ENCODE assay signal across 8 cellular contexts in the genomic region with DNA sequence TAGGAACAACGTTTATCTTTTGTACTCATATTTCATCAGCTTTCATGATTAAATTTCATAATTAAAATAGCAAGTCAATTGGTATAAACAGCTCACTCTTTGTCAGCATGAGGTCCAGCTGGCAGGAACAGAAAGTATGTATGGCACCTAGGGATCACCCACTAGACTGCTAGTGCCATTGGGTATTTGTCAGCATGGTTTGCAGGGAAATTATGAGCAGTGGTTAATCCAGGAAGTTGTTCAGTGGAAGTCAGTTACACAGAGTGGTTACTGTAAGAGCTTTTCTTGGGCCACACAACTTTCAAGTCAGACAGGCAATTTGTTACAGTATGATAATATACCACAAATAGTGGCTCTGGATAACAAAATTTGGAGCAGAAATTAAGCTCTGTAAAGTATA.
DNase-seq lines count a peak whose midpoint lies in the region; ATAC-seq and TF ChIP-seq lines count a peak whose summit lies in the region.

No MANE protein-coding gene starts in this region.

- H2BK15ac ChIP-seq in H9 (ENCODE audit: low read depth, low read length), result peak overlapping the region; percentile 24; the same call in 1 of the 2 replicates

- H3K79me2 ChIP-seq in H9 (ENCODE audit: insufficient read depth, low read length), result peaks cover 2% of the 10 kb centered on the region; the same call in 1 of the 2 replicates
- peaks cover 10% of the 10 kb centered on the region for H3K79me2 ChIP-seq in GM23338 (replicated peaks; ENCODE audit: insufficient read depth)

- no peak overlapping the region for H2BK20ac ChIP-seq in H9 (ENCODE audit: low read depth, low read length, poor library complexity, severe bottlenecking)

- no peak overlapping the region for H3K56ac ChIP-seq in H9 (ENCODE audit: insufficient read length, low read depth, low read length)

- no peak overlapping the region for H4K5ac ChIP-seq in H9 (ENCODE audit: insufficient read length, low read depth, low read length)

- H3T11ph ChIP-seq in H9 (ENCODE audit: low read length), result no peak overlapping the region

- H3K4me1 ChIP-seq in H9 (ENCODE audit: insufficient read depth, low read length) (no peaks in the 10 kb centered on the region), GM23338 (ENCODE audit: insufficient read depth) (peaks cover 4% of the 10 kb centered on the region)

- H3K9ac ChIP-seq in H9 (ENCODE audit: extremely low read depth, insufficient read length, low read length), result no peak overlapping the region

- no peaks in the 10 kb centered on the region for H3K36me3 ChIP-seq in GM23338 (ENCODE audit: insufficient read depth)

- H3K27me3 ChIP-seq in H9 (ENCODE audit: insufficient read depth, low read length) (no peaks in the 10 kb centered on the region), GM23338 (ENCODE audit: insufficient read depth) (no peaks in the 10 kb centered on the region)

- H4K20me1 ChIP-seq in H9 (ENCODE audit: control insufficient read depth, insufficient read depth, insufficient read length) (no peaks in the 10 kb centered on the region), GM23338 (replicated peaks; ENCODE audit: insufficient read depth) (no peaks in the 10 kb centered on the region)

- no peak overlapping the region for H2BK5ac ChIP-seq in H9 (ENCODE audit: insufficient read length, low read length)

- H3K9me2 ChIP-seq in GM23338 (ENCODE audit: insufficient read depth), result no peaks in the 10 kb centered on the region

- H2BK12ac ChIP-seq in H9 (ENCODE audit: insufficient read length, low read depth, low read length), result no peak overlapping the region

- TF ChIP-seq CTCF in AG09309 (IDR thresholded peaks at IDR 0.05; ENCODE audit: control insufficient read depth, insufficient read depth, low read depth, low read length, missing control alignments) (no peak), H9 (conservative IDR thresholded peaks at IDR 0.05) (no peak), foreskin fibroblast (IDR thresholded peaks at IDR 0.05; ENCODE audit: low read depth, low read length) (no peak), GM23338 (conservative IDR thresholded peaks at IDR 0.05; ENCODE audit: low read depth in 2 of 2) (no peak)

- DNase-seq in AG09309 (ENCODE audit: low read depth) (peak; percentile 74), H9 (no peak), SKM-1 (lab: John Stamatoyannopoulos, UW; ENCODE audit: unreplicated experiment) (peak; percentile 6), foreskin fibroblast (peak; percentile 63 to 87), GM23338 (ENCODE audit: low spot score) (no peak), GM19240 (ENCODE audit: insufficient read length, low spot score) (no peak), NCI-H2081 (lab: John Stamatoyannopoulos, UW) (no peak)

- H4K8ac ChIP-seq in H9 (replicated peaks; ENCODE audit: insufficient read length, low read depth, low read length), result no peak overlapping the region

- H3K27ac ChIP-seq in H9 (ENCODE audit: insufficient read length, low read depth, low read length) (no peak overlapping the region), GM23338 (ENCODE audit: low read depth) (no peak overlapping the region)

- H3K36me3 Mint-ChIP-seq in H9 (ENCODE audit: insufficient read depth in 1 of 3, low read depth in 3 of 3) (peaks cover 5 to 9% (median 6%) of the 10 kb centered on the region in 3 experiments; a peak in 4 of 7 replicates), GM23338 (ENCODE audit: low read depth) (peaks cover 5% of the 10 kb centered on the region; the same call in 2 of the 3 replicates)

- H3K4me2 ChIP-seq in H9 (ENCODE audit: insufficient read depth, insufficient read length, low read length) (no peak overlapping the region), GM23338 (no peak overlapping the region)

- H3K4me1 Mint-ChIP-seq in H9, result peaks cover 13 to 14% of the 10 kb centered on the region in 2 experiments
- peaks cover 12% of the 10 kb centered on the region; the same call in 2 of the 3 replicates for H3K4me1 Mint-ChIP-seq in GM23338

- peaks cover 2% of the 10 kb centered on the region for H3K79me1 ChIP-seq in H9 (ENCODE audit: insufficient read depth, low read depth, low read length, poor library complexity, severe bottlenecking)

- no peak overlapping the region for H2AFZ ChIP-seq in H9 (ENCODE audit: low read length)
- H2AFZ ChIP-seq in GM23338, result no peak overlapping the region

- no peak overlapping the region for H2BK120ac ChIP-seq in H9 (ENCODE audit: low read depth, low read length, poor library complexity, severe bottlenecking)

- H3K18ac ChIP-seq in H9 (ENCODE audit: insufficient read length, low read depth, low read length), result no peak overlapping the region

- no peak overlapping the region for H2AK5ac ChIP-seq in H9 (ENCODE audit: insufficient read length, low read length)

- H3K9me3 ChIP-seq in H9 (ENCODE audit: control insufficient read depth, low read depth, low read length), result no peaks in the 10 kb centered on the region

- H3K27me3 Mint-ChIP-seq in H9 (ENCODE audit: low read depth), result no peaks in the 10 kb centered on the region
- peaks cover 1% of the 10 kb centered on the region for H3K27me3 Mint-ChIP-seq in GM23338 (ENCODE audit: insufficient read depth, low read depth, poor library complexity)

- no peak overlapping the region for H3K4me3 Mint-ChIP-seq in H9
- H3K4me3 Mint-ChIP-seq in GM23338, result no peak overlapping the region

- ATAC-seq in GM23338, result no peak
- ATAC-seq in GM18520 (IDR thresholded peaks at IDR 0.05; ENCODE audit: unreplicated experiment), result no peak

- no CpG with 5 or more reads among the region's 1 CpG for WGBS in H9 (ENCODE audit: extremely low coverage, insufficient read length, low lambda C conversion rate)

- H3F3A ChIP-seq in GM23338 (replicated peaks; ENCODE audit: low read depth), result no peaks in the 10 kb centered on the region

- H3K4me3 ChIP-seq in AG09309 (ENCODE audit: control insufficient read depth, low read depth, low read length) (no peak overlapping the region), foreskin fibroblast (ENCODE audit: low read depth in 1 of 2, low read length in 2 of 2) (no peak overlapping the region), GM23338 (no peak overlapping the region)

- H3K23ac ChIP-seq in H9 (ENCODE audit: insufficient read length, low read depth, low read length), result no peak overlapping the region

- H3K23me2 ChIP-seq in H9 (ENCODE audit: insufficient read length, low read depth, low read length, poor library complexity, severe bottlenecking), result no peaks in the 10 kb centered on the region

- no peaks in the 10 kb centered on the region for H3K9me3 Mint-ChIP-seq in H9
- H3K9me3 Mint-ChIP-seq in GM23338, result no peaks in the 10 kb centered on the region

- H3K14ac ChIP-seq in H9 (ENCODE audit: insufficient read depth, low read length), result no peak overlapping the region

- no peak overlapping the region for H4K91ac ChIP-seq in H9 (ENCODE audit: insufficient read length, low read depth, low read length)

- no peak overlapping the region for H3K27ac Mint-ChIP-seq in H9
- H3K27ac Mint-ChIP-seq in GM23338, result no peak overlapping the region

- no peak overlapping the region for H3K4ac ChIP-seq in H9 (ENCODE audit: low read depth, low read length)

TF ChIP-seq in GM23338, 12 proteins besides CTCF, POLR2A, EP300 and RAD21 (continues in another document):
- no peak for TF ChIP-seq EZH2 (IDR thresholded peaks at IDR 0.05; ENCODE audit: low read depth, unreplicated experiment)

Comparison
In these comparisons a context has a peak if more than half of its experiments do, and no peak if none do; other contexts are left out.
1. DNase-seq: peak in AG09309 (single experiment), SKM-1 (single experiment) and foreskin fibroblast (2 of 2); none in H9 (single experiment), GM23338 (single experiment), GM19240 (single experiment) and NCI-H2081 (0 of 2).